23 cellular contexts compared by ENCODE assay signal in genomic region chr2:202067589-202067988, GRCh38. TPM values are rescaled to one million over a fixed set of nuclear protein-coding genes. Genes with fewer than 3 reads are reported as not detected.
"Had no signal": no experiment of that assay in that cellular context is flagged by ENCODE, and none has a peak within 500 bp of the region (broad histone marks: within the 10 kb centered on the region; RNA-seq: fewer than 3 reads in every experiment).

No MANE protein-coding gene starts in this region.

- H3K4me3 Mint-ChIP-seq: IgD-negative memory B cell had no signal

- H3K9ac ChIP-seq: SK-N-SH had no signal

- DNase-seq: KBM-7, MV-4-11, NCI-H1048, NCI-H1105, NCI-H1417, NCI-H1436 treated with DMSO at 0.1 percent for 48 hours, NCI-H1694, NCI-H187 treated with DMSO at 0.1 percent for 48 hours, NCI-H2029 treated with DMSO at 0.1 percent for 48 hours, NCI-H2171 treated with DMSO at 0.1 percent for 48 hours, NCI-H524, NCI-H526 treated with DMSO at 0.1 percent for 48 hours, NCI-H748 treated with DMSO at 0.1 percent for 48 hours, RPMI8226, SHP77, SK-N-SH had no signal

- H3K4me2 ChIP-seq: SK-N-SH had no signal

- FAIRE-seq: RCC 7860 had no signal

- H3K27ac Mint-ChIP-seq: IgD-negative memory B cell had no signal

- H3K9me3 ChIP-seq: SK-N-SH had no signal

- H3K36me3 Mint-ChIP-seq: IgD-negative memory B cell had no signal

RNA-seq across cellular contexts. Expression of gene KIAA2012, which starts 5.5 kb away (rescaled TPM):
- total RNA-seq: HT1080, LHCN-M2, MCF 10A, NCI-H460, SK-MEL-5 had no signal
- polyA plus RNA-seq: IgD-negative memory B cell had no signal
